8 cellular contexts compared by ENCODE assay signal in the genomic region with DNA sequence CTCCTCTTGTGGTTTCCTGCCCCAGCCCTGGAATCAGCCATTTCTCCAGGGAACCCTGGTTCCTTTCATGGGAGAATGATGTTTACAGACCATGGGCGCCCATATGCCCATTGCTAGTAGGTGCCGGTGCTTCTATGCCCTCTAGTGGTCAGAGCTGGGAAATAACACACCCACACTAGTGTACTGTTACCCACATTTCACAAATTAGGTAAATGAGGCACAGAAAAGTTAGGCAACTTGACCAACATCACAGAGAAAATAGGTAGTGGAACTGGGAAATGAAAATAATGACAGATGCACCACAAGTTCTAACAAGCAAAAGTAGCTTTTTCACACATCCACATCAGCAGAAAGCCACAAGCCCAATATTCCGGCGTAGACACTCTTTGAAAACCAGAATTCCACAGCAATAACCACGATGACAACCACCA. TPM values are rescaled to one million over a fixed set of nuclear protein-coding genes. Genes with fewer than 3 reads are reported as not detected.
A peak's percentile ranks its signal among the peaks of the same experiment; 100 is the strongest.
DNase-seq lines count a peak whose midpoint lies in the region; ATAC-seq, FAIRE-seq and TF ChIP-seq lines count a peak whose summit lies in the region.

No MANE protein-coding gene starts in this region.

- peak; percentile 79 for TF ChIP-seq CTCF in Loucy (conservative IDR thresholded peaks at IDR 0.05; ENCODE audit: low read length)

- no peak overlapping the region for H3K4me2 ChIP-seq in Loucy (ENCODE audit: low read depth, low read length, poor library complexity, severe bottlenecking)

- H3K4me3 ChIP-seq in Loucy (ENCODE audit: low read length, poor library complexity, severe bottlenecking), result no peak overlapping the region

- no peak for FAIRE-seq in frontal cortex (lab: Jason Lieb, UNC)

- no peaks in the 10 kb centered on the region for H3K9me3 ChIP-seq in Loucy (ENCODE audit: insufficient read depth, low read depth, low read length)

- no peaks in the 10 kb centered on the region for H3K79me2 ChIP-seq in Loucy (ENCODE audit: insufficient read depth, low read length)

- intact Hi-C loops in left ventricle myocardium superior (cut with micrococcal nuclease), result no loop called here

- no peaks in the 10 kb centered on the region for H3K4me1 ChIP-seq in Loucy (ENCODE audit: insufficient read depth, low read length, poor library complexity, severe bottlenecking)

- H3F3A ChIP-seq in Loucy (ENCODE audit: low read depth), result no peaks in the 10 kb centered on the region

- no peak overlapping the region for H3K9ac ChIP-seq in Loucy (ENCODE audit: low read depth, low read length, poor library complexity, severe bottlenecking)

- no peaks in the 10 kb centered on the region for H4K20me1 ChIP-seq in Loucy (ENCODE audit: insufficient read depth, low read length, poor library complexity, severe bottlenecking)

- H3K9me2 ChIP-seq in Loucy (replicated peaks; ENCODE audit: low read depth, low read length), result no peaks in the 10 kb centered on the region

- peak; percentile 72 for ATAC-seq in left ventricle myocardium superior

- peak; percentile 54 for DNase-seq in EH (ENCODE audit: low read depth)
- peak; percentile 39 for DNase-seq in RPMI7951 (ENCODE audit: low read depth)
- peak; percentile 67 for DNase-seq in activated naive CD4-positive, alpha-beta T cell treated with Interleukin-2 at 50 U/mL for 16 hours
- DNase-seq in left ventricle myocardium superior, result no peak
- peak; percentile 14 to 61 for DNase-seq in stimulated activated CD4-positive, alpha-beta T cell treated with anti-CD3 and anti-CD28 coated beads, Interleukin-12 subunit alpha, Interleukin-12 subunit beta, amount 100 ng/mL, for 24 hours (ENCODE audit: low read depth in 2 of 2)
- no peak for DNase-seq in COLO829 (ENCODE audit: low spot score)
- DNase-seq in frontal cortex (ENCODE audit: low spot score in 2 of 2), result no peak

- no peaks in the 10 kb centered on the region for H3K27me3 ChIP-seq in Loucy (ENCODE audit: insufficient read depth, low read length, poor library complexity, severe bottlenecking)

- no peaks in the 10 kb centered on the region for H3K36me3 ChIP-seq in Loucy (ENCODE audit: insufficient read depth, low read length)

- no peak overlapping the region for H2AFZ ChIP-seq in Loucy (ENCODE audit: low read length)

RNA-seq across cellular contexts. Expression of a gene that starts 1.3 kb away (rescaled TPM):
- not detected in 2 replicates for total RNA-seq in RPMI7951 (2014; rRNA removed; shearing (Covaris generic))
- total RNA-seq in left ventricle myocardium superior, result 0.32 TPM
- total RNA-seq in frontal cortex, result not detected

RNA-seq across cellular contexts. Expression of a gene that starts 39.7 kb away (rescaled TPM):
- total RNA-seq in RPMI7951 (2014; rRNA removed; shearing (Covaris generic)), result not detected in 2 replicates
- not detected for total RNA-seq in left ventricle myocardium superior
- not detected for total RNA-seq in frontal cortex

RNA-seq across cellular contexts. Expression of a gene that starts 49.4 kb away (rescaled TPM):
- total RNA-seq in RPMI7951 (2014; rRNA removed; shearing (Covaris generic)), result not detected in 2 replicates
- total RNA-seq in left ventricle myocardium superior, result not detected
- not detected for total RNA-seq in frontal cortex

RNA-seq across cellular contexts. Expression of a gene that starts 49.8 kb away (rescaled TPM):
- total RNA-seq in RPMI7951 (2014; rRNA removed; shearing (Covaris generic)), result not detected in 2 replicates
- total RNA-seq in left ventricle myocardium superior (not detected), frontal cortex (not detected)

Comparison
In these comparisons a context has a peak if more than half of its experiments do, and no peak if none do; other contexts are left out.
1. DNase-seq: peak in EH (single experiment), RPMI7951 (single experiment), activated naive CD4-positive, alpha-beta T cell treated with Interleukin-2 at 50 U/mL for 16 hours (single experiment) and stimulated activated CD4-positive, alpha-beta T cell treated with anti-CD3 and anti-CD28 coated beads, Interleukin-12 subunit alpha, Interleukin-12 subunit beta, amount 100 ng/mL, for 24 hours (2 of 2); none in left ventricle myocardium superior (single experiment), COLO829 (single experiment) and frontal cortex (0 of 2).